ENCODE assay signal across 13 cellular contexts in the genomic region with DNA sequence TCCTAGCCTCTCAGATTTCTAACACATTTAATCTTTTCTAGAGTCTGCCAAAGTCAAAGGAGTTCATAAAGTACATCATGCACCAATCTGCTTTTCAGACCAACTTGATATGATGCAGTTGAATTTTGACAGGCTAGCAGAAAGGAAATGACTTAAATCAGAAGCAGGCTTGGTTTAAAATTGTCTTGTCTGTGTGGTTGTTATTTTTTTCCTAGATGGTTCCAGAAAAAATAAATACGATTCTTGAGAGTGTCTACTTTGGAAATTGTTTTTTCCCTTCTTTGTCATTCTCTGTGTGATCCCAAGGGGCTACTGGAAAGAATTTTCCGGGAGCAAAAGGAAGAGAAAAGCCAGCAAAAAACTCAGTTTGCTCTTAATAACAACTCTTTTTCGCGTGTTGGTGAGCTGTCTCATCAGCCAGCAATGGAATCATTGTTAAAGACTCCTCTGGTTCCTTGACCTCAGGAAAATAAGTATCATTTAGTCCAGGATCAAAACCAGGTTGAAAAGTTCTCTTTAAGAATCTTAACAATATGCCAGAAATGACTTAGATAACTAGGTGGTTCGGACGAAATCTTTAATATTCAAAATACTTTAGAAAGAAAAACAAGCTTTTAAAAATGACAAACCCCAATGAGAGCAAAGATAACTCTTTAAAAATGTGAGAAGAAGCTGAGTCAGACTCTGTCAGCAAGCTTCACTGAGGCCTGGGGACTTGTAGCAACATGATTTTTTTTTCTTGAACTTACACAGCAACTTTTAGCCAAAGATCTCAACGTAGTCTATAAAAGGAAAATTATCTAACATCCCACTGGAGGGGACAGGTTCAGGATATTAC. TPM values are rescaled to one million over a fixed set of nuclear protein-coding genes. Genes with fewer than 3 reads are reported as not detected.
DNase-seq lines count a peak whose midpoint lies in the region; ATAC-seq and TF ChIP-seq lines count a peak whose summit lies in the region.
"Had no signal": no experiment of that assay in that cellular context is flagged by ENCODE, and none has a peak within 500 bp of the region (broad histone marks: within the 10 kb centered on the region; RNA-seq: fewer than 3 reads in every experiment).

No MANE protein-coding gene starts in this region.

- TF ChIP-seq POLR2A in heart left ventricle (IDR thresholded peaks at IDR 0.05) (no peak), sigmoid colon (IDR thresholded peaks at IDR 0.05) (no peak)

- no peaks in the 10 kb centered on the region for H3K9me3 ChIP-seq in heart left ventricle
- no peaks in the 10 kb centered on the region for H3K9me3 ChIP-seq in sigmoid colon

- peaks cover 0 to 3% (median 0%) of the 10 kb centered on the region in 5 experiments for H3K9me3 Mint-ChIP-seq in brain
- no peaks in the 10 kb centered on the region for H3K9me3 Mint-ChIP-seq in activated T-helper 2 cell treated with anti-CD3 and anti-CD28 coated beads, Interferon-gamma antibody, Interleukin-2, Interleukin-4, amounts not matched to agents 10 μg/mL and 5 μg/mL and 100 μg/mL, durations not matched to agents 14 hours and 24 hours and 36 hours
- H3K9me3 Mint-ChIP-seq: activated naive CD4-positive, alpha-beta T cell treated with anti-CD3 and anti-CD28 coated beads for 36 hours; naive thymus-derived CD4-positive, alpha-beta T cell had no signal

- H3K27me3 Mint-ChIP-seq in brain, result no peaks in the 10 kb centered on the region
- no peaks in the 10 kb centered on the region for H3K27me3 Mint-ChIP-seq in activated T-helper 2 cell treated with anti-CD3 and anti-CD28 coated beads, Interferon-gamma antibody, Interleukin-2, Interleukin-4, amounts not matched to agents 10 μg/mL and 5 μg/mL and 100 μg/mL, durations not matched to agents 14 hours and 24 hours and 36 hours (ENCODE audit: low read depth)
- H3K27me3 Mint-ChIP-seq: CD4-positive, CD25-positive, alpha-beta regulatory T cell had no signal

- H3K27ac ChIP-seq in heart left ventricle (peak overlapping the region; percentile 11 to 90 (median 63)), sigmoid colon (peak overlapping the region; percentile 60 to 82 (median 66))

- intact Hi-C loops in heart left ventricle (cut with DNase I), result loop anchor here in 5 of 10 donors (5.0 to 10.0 kb wide), 3 partner anchors 48 to 108 kb away; partner anchors contain the start of gene GAB1 (in 4 of the 5)
- intact Hi-C loops in sigmoid colon (cut with DNase I), result loop anchor here (5.0 kb wide), 1 partner anchor 45 kb away; no protein-coding TSS in a partner anchor
- intact Hi-C loops in activated T-helper 2 cell treated with anti-CD3 and anti-CD28 coated beads, Interferon-gamma antibody, Interleukin-2, Interleukin-4, amounts not matched to agents 10 μg/mL and 5 μg/mL and 100 μg/mL, durations not matched to agents 14 hours and 24 hours and 36 hours (cut with micrococcal nuclease), result no loop called here

- peak overlapping the region in 2 of 12 donors; percentile 5 to 24 for H3K4me3 ChIP-seq in heart left ventricle
- H3K4me3 ChIP-seq in sigmoid colon, result no peak overlapping the region

- TF ChIP-seq CTCF in brain (conservative IDR thresholded peaks at IDR 0.05) (no peak), heart left ventricle (IDR thresholded peaks at IDR 0.05) (no peak), sigmoid colon (IDR thresholded peaks at IDR 0.05) (no peak)

- H3K4me1 ChIP-seq in heart left ventricle, result peaks cover 0 to 45% (median 7%) of the 10 kb centered on the region in 12 donors
- peaks cover 0 to 38% (median 28%) of the 10 kb centered on the region in 4 donors for H3K4me1 ChIP-seq in sigmoid colon

- H3K36me3 Mint-ChIP-seq in brain, result no peaks in the 10 kb centered on the region
- no peaks in the 10 kb centered on the region for H3K36me3 Mint-ChIP-seq in activated T-helper 2 cell treated with anti-CD3 and anti-CD28 coated beads, Interferon-gamma antibody, Interleukin-2, Interleukin-4, amounts not matched to agents 10 μg/mL and 5 μg/mL and 100 μg/mL, durations not matched to agents 14 hours and 24 hours and 36 hours (ENCODE audit: low read depth)
- H3K36me3 Mint-ChIP-seq: CD4-positive, CD25-positive, alpha-beta regulatory T cell; naive thymus-derived CD4-positive, alpha-beta T cell had no signal

- 47 to 58% (median 50%) methylated on average over 7 of the region's 7 CpGs for WGBS in heart left ventricle, 4 donors
- 70 to 83% methylated on average over 7 of the region's 7 CpGs for WGBS in sigmoid colon, 2 donors

- no peak for TF ChIP-seq EP300 in sigmoid colon (IDR thresholded peaks at IDR 0.05)

- ATAC-seq in heart left ventricle (peak; percentile 53 to 65 (median 60)), HG03354 (IDR thresholded peaks at IDR 0.05; ENCODE audit: poor library complexity, severe bottlenecking, unreplicated experiment) (no peak)
- ATAC-seq: naive thymus-derived CD4-positive, alpha-beta T cell had no signal

- H3K36me3 ChIP-seq in heart left ventricle, result no peaks in the 10 kb centered on the region
- no peaks in the 10 kb centered on the region for H3K36me3 ChIP-seq in sigmoid colon

- peaks cover 30% of the 10 kb centered on the region for H3K4me1 Mint-ChIP-seq in brain
- H3K4me1 Mint-ChIP-seq in activated T-helper 2 cell treated with anti-CD3 and anti-CD28 coated beads, Interferon-gamma antibody, Interleukin-2, Interleukin-4, amounts not matched to agents 10 μg/mL and 5 μg/mL and 100 μg/mL, durations not matched to agents 14 hours and 24 hours and 36 hours (ENCODE audit: low read depth), result no peaks in the 10 kb centered on the region
- H3K4me1 Mint-ChIP-seq: CD4-positive, CD25-positive, alpha-beta regulatory T cell; naive thymus-derived CD4-positive, alpha-beta T cell had no signal

- H3K27me3 ChIP-seq in heart left ventricle, result no peaks in the 10 kb centered on the region
- H3K27me3 ChIP-seq in sigmoid colon, result no peaks in the 10 kb centered on the region

- peak overlapping the region in 4 of 5 experiments; percentile 20 to 59 (median 28) for H3K27ac Mint-ChIP-seq in brain
- H3K27ac Mint-ChIP-seq in activated T-helper 2 cell treated with anti-CD3 and anti-CD28 coated beads, Interferon-gamma antibody, Interleukin-2, Interleukin-4, amounts not matched to agents 10 μg/mL and 5 μg/mL and 100 μg/mL, durations not matched to agents 14 hours and 24 hours and 36 hours, result no peak overlapping the region
- H3K27ac Mint-ChIP-seq: activated naive CD4-positive, alpha-beta T cell treated with anti-CD3 and anti-CD28 coated beads for 36 hours; CD4-positive, CD25-positive, alpha-beta regulatory T cell; naive thymus-derived CD4-positive, alpha-beta T cell had no signal

- H3K4me3 Mint-ChIP-seq in brain, result peak overlapping the region in 3 of 5 experiments; percentile 18 to 44 (median 25)
- no peak overlapping the region for H3K4me3 Mint-ChIP-seq in activated T-helper 2 cell treated with anti-CD3 and anti-CD28 coated beads, Interferon-gamma antibody, Interleukin-2, Interleukin-4, amounts not matched to agents 10 μg/mL and 5 μg/mL and 100 μg/mL, durations not matched to agents 14 hours and 24 hours and 36 hours (ENCODE audit: low read depth)
- H3K4me3 Mint-ChIP-seq: activated naive CD4-positive, alpha-beta T cell treated with anti-CD3 and anti-CD28 coated beads for 36 hours; CD4-positive, CD25-positive, alpha-beta regulatory T cell; naive thymus-derived CD4-positive, alpha-beta T cell had no signal

- DNase-seq in EL (peak; percentile 39), heart left ventricle (no peak), sigmoid colon (no peak), activated gamma-delta T cell treated with Interleukin-2 at 50 U/mL for 16 hours (no peak), NCI-H82 treated with DMSO at 0.1 percent for 48 hours (lab: John Stamatoyannopoulos, UW; ENCODE audit: unreplicated experiment) (no peak)
- no peak for DNase-seq in activated T-helper 2 cell treated with anti-CD3 and anti-CD28 coated beads, Interferon-gamma antibody, Interleukin-2, Interleukin-4, amounts not matched to agents 10 μg/mL and 5 μg/mL and 100 μg/mL, durations not matched to agents 14 hours and 24 hours and 36 hours (ENCODE audit: low spot score)
- DNase-seq: activated CD4-positive, CD25-positive, alpha-beta regulatory T cell; activated naive CD4-positive, alpha-beta T cell treated with anti-CD3 and anti-CD28 coated beads for 36 hours; CD4-positive, CD25-positive, alpha-beta regulatory T cell; MV-4-11; naive thymus-derived CD4-positive, alpha-beta T cell had no signal

RNA-seq across cellular contexts. Expression of gene GAB1, which starts 49.7 kb away (rescaled TPM):
- polyA plus RNA-seq in brain (ENCODE audit: insufficient read depth, low read depth, low replicate concordance) (13.0 TPM), heart left ventricle (10 to 100 TPM; 15.3 to 25.2 TPM), sigmoid colon (10 to 100 TPM; 10.0 to 13.2 (median 11.4) TPM)
- total RNA-seq in heart left ventricle (100 to 1,000 TPM in 3 of 9 donors, 10 to 100 TPM in 6; 49.4 to 130 (median 80.6) TPM), sigmoid colon (10 to 100 TPM; 44.1 to 71.6 (median 62.4) TPM)
- total RNA-seq in activated T-helper 2 cell treated with anti-CD3 and anti-CD28 coated beads, Interferon-gamma antibody, Interleukin-2, Interleukin-4, amounts not matched to agents 10 μg/mL and 5 μg/mL and 100 μg/mL, durations not matched to agents 14 hours and 24 hours and 36 hours, result 0.78 and 0.96 TPM in 2 replicates
- polyA plus RNA-seq: CD4-positive, CD25-positive, alpha-beta regulatory T cell; naive thymus-derived CD4-positive, alpha-beta T cell had no signal

Comparison
In these comparisons a context has a peak if more than half of its experiments do, and no peak if none do; other contexts are left out.
1. RNA of gene GAB1, which starts 49.7 kb away (total RNA-seq): 49.4 to 130 TPM in heart left ventricle and 44.1 to 71.6 TPM in sigmoid colon; 0.78 to 0.96 TPM in activated T-helper 2 cell treated with anti-CD3 and anti-CD28 coated beads, Interferon-gamma antibody, Interleukin-2, Interleukin-4, amounts not matched to agents 10 μg/mL and 5 μg/mL and 100 μg/mL, durations not matched to agents 14 hours and 24 hours and 36 hours; every median in the first group is over 10 times any median in the second.